In the genomic region with DNA sequence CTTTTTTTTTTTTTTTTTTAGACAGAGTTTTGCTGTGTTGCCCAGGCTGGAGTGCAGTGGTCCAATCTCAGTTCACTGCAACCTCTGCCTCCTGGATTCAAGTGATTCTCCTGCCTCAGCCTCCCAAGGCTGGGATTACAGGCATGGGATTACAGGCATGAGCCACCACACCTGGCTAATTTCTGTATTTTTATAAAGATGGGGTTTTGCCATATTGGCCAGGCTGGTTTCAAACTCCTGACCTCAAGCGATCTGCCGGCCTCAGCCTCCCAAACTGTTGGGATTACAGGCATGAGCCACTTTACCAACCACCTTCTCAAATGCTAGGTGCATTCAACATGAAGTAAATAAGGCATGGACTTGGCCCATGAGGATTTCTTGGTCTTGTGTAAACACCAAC, we compare ENCODE assay signal across 4 cellular contexts. TPM values are rescaled to one million over a fixed set of nuclear protein-coding genes. Genes with fewer than 3 reads are reported as not detected.
"Had no signal": no experiment of that assay in that cellular context is flagged by ENCODE, and none has a peak within 500 bp of the region (broad histone marks: within the 10 kb centered on the region; RNA-seq: fewer than 3 reads in every experiment).

No MANE protein-coding gene starts in this region.

RNA-seq across cellular contexts. Expression of a gene that starts 6.3 kb away (rescaled TPM):
- total RNA-seq: LHCN-M2, M059J, MCF 10A, NCI-H460 had no signal

RNA-seq across cellular contexts. Expression of a gene that starts 31.5 kb away (rescaled TPM):
- total RNA-seq: LHCN-M2, M059J, MCF 10A, NCI-H460 had no signal
